1 cellular context compared by ENCODE assay signal in the genomic region with DNA sequence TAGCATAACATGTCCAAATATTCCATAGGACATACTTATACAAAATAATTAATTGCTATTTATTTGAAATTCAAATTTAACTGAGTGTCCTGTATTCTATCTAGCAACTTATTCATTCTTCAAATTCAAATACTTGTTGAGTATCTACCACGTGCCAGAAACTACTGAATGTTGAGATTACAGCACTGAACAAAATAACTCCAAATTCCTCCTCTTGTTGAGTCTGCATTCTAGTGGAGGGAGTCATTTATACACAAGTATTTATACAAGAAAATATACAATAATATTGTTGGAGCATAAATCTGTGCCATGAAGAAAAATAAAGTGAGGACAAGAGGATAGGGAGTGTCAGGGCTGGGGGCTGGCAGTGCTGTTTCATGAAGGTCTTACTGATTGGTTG.
TF ChIP-seq lines count a peak whose summit lies in the region.

No MANE protein-coding gene starts in this region.

TF ChIP-seq in GM23338, 12 proteins besides CTCF, POLR2A, EP300 and RAD21:
- TF ChIP-seq REST (IDR thresholded peaks at IDR 0.05; ENCODE audit: unreplicated experiment) (no peak), EZH2 (IDR thresholded peaks at IDR 0.05; ENCODE audit: low read depth, unreplicated experiment) (no peak), NANOG (IDR thresholded peaks at IDR 0.05; ENCODE audit: borderline replicate concordance) (no peak), EZH2phosphoT487 (IDR thresholded peaks at IDR 0.05; ENCODE audit: unreplicated experiment) (no peak), ZNF114 (CRISPR knock-in tag; IDR thresholded peaks at IDR 0.05) (no peak), POLR2AphosphoS5 (IDR thresholded peaks at IDR 0.05; ENCODE audit: low read depth) (no peak), ZNF331 (CRISPR knock-in tag; IDR thresholded peaks at IDR 0.05; ENCODE audit: low read depth) (no peak), JUNB (IDR thresholded peaks at IDR 0.05; ENCODE audit: unreplicated experiment) (no peak), STAT1 (IDR thresholded peaks at IDR 0.05; ENCODE audit: unreplicated experiment) (no peak), CREB1 (CRISPR knock-in tag; IDR thresholded peaks at IDR 0.05; ENCODE audit: low read depth) (no peak)
- TF ChIP-seq, protein P1, sequence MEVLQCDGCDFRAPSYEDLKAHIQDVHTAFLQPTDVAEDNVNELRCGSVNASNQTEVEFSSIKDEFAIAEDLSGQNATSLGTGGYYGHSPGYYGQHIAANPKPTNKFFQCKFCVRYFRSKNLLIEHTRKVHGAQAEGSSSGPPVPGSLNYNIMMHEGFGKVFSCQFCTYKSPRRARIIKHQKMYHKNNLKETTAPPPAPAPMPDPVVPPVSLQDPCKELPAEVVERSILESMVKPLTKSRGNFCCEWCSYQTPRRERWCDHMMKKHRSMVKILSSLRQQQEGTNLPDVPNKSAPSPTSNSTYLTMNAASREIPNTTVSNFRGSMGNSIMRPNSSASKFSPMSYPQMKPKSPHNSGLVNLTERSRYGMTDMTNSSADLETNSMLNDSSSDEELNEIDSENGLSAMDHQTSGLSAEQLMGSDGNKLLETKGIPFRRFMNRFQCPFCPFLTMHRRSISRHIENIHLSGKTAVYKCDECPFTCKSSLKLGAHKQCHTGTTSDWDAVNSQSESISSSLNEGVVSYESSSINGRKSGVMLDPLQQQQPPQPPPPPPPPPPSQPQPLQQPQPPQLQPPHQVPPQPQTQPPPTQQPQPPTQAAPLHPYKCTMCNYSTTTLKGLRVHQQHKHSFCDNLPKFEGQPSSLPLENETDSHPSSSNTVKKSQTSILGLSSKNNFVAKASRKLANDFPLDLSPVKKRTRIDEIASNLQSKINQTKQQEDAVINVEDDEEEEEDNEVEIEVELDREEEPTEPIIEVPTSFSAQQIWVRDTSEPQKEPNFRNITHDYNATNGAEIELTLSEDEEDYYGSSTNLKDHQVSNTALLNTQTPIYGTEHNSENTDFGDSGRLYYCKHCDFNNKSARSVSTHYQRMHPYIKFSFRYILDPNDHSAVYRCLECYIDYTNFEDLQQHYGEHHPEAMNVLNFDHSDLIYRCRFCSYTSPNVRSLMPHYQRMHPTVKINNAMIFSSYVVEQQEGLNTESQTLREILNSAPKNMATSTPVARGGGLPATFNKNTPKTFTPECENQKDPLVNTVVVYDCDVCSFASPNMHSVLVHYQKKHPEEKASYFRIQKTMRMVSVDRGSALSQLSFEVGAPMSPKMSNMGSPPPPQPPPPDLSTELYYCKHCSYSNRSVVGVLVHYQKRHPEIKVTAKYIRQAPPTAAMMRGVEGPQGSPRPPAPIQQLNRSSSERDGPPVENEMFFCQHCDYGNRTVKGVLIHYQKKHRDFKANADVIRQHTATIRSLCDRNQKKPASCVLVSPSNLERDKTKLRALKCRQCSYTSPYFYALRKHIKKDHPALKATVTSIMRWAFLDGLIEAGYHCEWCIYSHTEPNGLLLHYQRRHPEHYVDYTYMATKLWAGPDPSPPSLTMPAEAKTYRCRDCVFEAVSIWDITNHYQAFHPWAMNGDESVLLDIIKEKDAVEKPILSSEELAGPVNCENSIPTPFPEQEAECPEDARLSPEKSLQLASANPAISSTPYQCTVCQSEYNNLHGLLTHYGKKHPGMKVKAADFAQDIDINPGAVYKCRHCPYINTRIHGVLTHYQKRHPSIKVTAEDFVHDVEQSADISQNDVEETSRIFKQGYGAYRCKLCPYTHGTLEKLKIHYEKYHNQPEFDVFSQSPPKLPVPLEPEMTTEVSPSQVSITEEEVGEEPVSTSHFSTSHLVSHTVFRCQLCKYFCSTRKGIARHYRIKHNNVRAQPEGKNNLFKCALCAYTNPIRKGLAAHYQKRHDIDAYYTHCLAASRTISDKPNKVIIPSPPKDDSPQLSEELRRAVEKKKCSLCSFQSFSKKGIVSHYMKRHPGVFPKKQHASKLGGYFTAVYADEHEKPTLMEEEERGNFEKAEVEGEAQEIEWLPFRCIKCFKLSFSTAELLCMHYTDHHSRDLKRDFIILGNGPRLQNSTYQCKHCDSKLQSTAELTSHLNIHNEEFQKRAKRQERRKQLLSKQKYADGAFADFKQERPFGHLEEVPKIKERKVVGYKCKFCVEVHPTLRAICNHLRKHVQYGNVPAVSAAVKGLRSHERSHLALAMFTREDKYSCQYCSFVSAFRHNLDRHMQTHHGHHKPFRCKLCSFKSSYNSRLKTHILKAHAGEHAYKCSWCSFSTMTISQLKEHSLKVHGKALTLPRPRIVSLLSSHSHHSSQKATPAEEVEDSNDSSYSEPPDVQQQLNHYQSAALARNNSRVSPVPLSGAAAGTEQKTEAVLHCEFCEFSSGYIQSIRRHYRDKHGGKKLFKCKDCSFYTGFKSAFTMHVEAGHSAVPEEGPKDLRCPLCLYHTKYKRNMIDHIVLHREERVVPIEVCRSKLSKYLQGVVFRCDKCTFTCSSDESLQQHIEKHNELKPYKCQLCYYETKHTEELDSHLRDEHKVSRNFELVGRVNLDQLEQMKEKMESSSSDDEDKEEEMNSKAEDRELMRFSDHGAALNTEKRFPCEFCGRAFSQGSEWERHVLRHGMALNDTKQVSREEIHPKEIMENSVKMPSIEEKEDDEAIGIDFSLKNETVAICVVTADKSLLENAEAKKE (CRISPR knock-in tag; IDR thresholded peaks at IDR 0.05) = no peak
- TF ChIP-seq, protein P2, sequence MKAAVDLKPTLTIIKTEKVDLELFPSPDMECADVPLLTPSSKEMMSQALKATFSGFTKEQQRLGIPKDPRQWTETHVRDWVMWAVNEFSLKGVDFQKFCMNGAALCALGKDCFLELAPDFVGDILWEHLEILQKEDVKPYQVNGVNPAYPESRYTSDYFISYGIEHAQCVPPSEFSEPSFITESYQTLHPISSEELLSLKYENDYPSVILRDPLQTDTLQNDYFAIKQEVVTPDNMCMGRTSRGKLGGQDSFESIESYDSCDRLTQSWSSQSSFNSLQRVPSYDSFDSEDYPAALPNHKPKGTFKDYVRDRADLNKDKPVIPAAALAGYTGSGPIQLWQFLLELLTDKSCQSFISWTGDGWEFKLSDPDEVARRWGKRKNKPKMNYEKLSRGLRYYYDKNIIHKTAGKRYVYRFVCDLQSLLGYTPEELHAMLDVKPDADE (IDR thresholded peaks at IDR 0.05) = no peak
